ENCODE assay signal across 1 cellular context in genomic region chr6:157235600-157236039, GRCh38.
TF ChIP-seq lines count a peak whose summit lies in the region.

No MANE protein-coding gene starts in this region.

TF ChIP-seq in HepG2, 621 proteins besides CTCF, POLR2A, EP300 and RAD21 (continued from another document):
- TF ChIP-seq ZBTB33 (CRISPR knock-in tag; IDR thresholded peaks at IDR 0.05) (peak; percentile 74; the same call in 1 of the 2 replicates), RELA (CRISPR knock-in tag; IDR thresholded peaks at IDR 0.05) (no peak), THAP9 (CRISPR knock-in tag; IDR thresholded peaks at IDR 0.05; ENCODE audit: borderline replicate concordance) (0 out of 2 replicates have a peak, but pooled peaks have one; percentile 21), ZNF749 (CRISPR knock-in tag; IDR thresholded peaks at IDR 0.05; ENCODE audit: borderline replicate concordance) (0 out of 2 replicates have a peak, but pooled peaks have one; percentile 35), NCOA1 (CRISPR knock-in tag; IDR thresholded peaks at IDR 0.05) (0 out of 2 replicates have a peak, but pooled peaks have one; percentile 32), ZBTB43 (CRISPR knock-in tag; conservative IDR thresholded peaks at IDR 0.05) (no peak), MEIS2 (CRISPR knock-in tag; IDR thresholded peaks at IDR 0.05) (no peak), SOX6 (IDR thresholded peaks at IDR 0.05) (no peak), SOX6 (CRISPR knock-in tag; IDR thresholded peaks at IDR 0.05) (peak; percentile 17; the same call in 1 of the 2 replicates), ZNF232 (CRISPR knock-in tag; IDR thresholded peaks at IDR 0.05; ENCODE audit: borderline replicate concordance) (0 out of 2 replicates have a peak, but pooled peaks have one; percentile 37), ZNF12 (CRISPR knock-in tag; IDR thresholded peaks at IDR 0.05) (0 out of 2 replicates have a peak, but pooled peaks have one; percentile 42), KIAA2018 (CRISPR knock-in tag; IDR thresholded peaks at IDR 0.05; ENCODE audit: borderline replicate concordance) (no peak), ZNF687 (CRISPR knock-in tag; IDR thresholded peaks at IDR 0.05) (peak; percentile 66), RNF2 (conservative IDR thresholded peaks at IDR 0.05; ENCODE audit: low read depth) (peak; percentile 54; the same call in 1 of the 2 replicates), GMEB1 (CRISPR knock-in tag; IDR thresholded peaks at IDR 0.05; ENCODE audit: borderline replicate concordance) (no peak), ZNF33B (CRISPR knock-in tag; IDR thresholded peaks at IDR 0.05) (peak; percentile 63; the same call in 1 of the 2 replicates), ZNF317 (CRISPR knock-in tag; IDR thresholded peaks at IDR 0.05) (no peak), ZNF451 (CRISPR knock-in tag; IDR thresholded peaks at IDR 0.05) (no peak), ZNF564 (CRISPR knock-in tag; IDR thresholded peaks at IDR 0.05) (peak; percentile 48; the same call in 1 of the 2 replicates), SMAD3 (CRISPR knock-in tag; IDR thresholded peaks at IDR 0.05) (no peak), ZBTB39 (CRISPR knock-in tag; IDR thresholded peaks at IDR 0.05) (0 out of 2 replicates have a peak, but pooled peaks have one; percentile 18), ZNF574 (CRISPR knock-in tag; IDR thresholded peaks at IDR 0.05) (peak; percentile 60), ZNF816 (CRISPR knock-in tag; IDR thresholded peaks at IDR 0.05; ENCODE audit: borderline replicate concordance) (no peak), HES4 (CRISPR knock-in tag; IDR thresholded peaks at IDR 0.05; ENCODE audit: borderline replicate concordance) (no peak)
